In the genomic region with DNA sequence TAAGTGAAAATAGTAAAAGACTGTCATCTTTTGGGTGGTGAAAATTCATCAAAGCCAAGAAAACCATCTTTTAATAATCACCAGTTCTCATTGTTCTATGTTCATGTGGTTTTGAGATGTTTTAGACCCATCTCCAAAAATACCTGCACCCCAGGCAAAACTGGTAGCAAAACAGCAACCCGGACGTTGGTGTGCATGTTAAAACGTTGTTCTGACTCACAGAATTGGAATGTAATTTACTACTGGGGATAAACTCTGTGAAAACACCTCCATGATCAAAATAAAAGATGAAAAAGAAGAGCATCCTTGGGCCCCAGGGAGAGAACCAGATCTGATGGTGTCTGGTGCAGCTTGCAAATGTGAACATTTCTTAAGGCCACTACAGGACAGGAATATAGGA, we compare ENCODE assay signal across 23 cellular contexts.
"Had no signal": no experiment of that assay in that cellular context is flagged by ENCODE, and none has a peak within 500 bp of the region (broad histone marks: within the 10 kb centered on the region; RNA-seq: fewer than 3 reads in every experiment).

No MANE protein-coding gene starts in this region.

- H3K27ac Mint-ChIP-seq: activated naive CD8-positive, alpha-beta T cell; effector memory CD8-positive, alpha-beta T cell; nephron had no signal

- H3K27ac ChIP-seq: heart right ventricle, left ventricle myocardium inferior, neutrophil, suprapubic skin, tibial artery, VCaP had no signal

- H3K4me3 Mint-ChIP-seq: activated naive CD8-positive, alpha-beta T cell; effector memory CD8-positive, alpha-beta T cell; nephron had no signal

- H3K9me3 Mint-ChIP-seq: nephron had no signal

- H3K4me1 ChIP-seq: left ventricle myocardium inferior, suprapubic skin, tibial artery had no signal

- ATAC-seq: effector memory CD8-positive, alpha-beta T cell; heart right ventricle; sciatic nerve had no signal

- H3K36me3 Mint-ChIP-seq: activated naive CD8-positive, alpha-beta T cell had no signal

- H3K27me3 Mint-ChIP-seq: activated naive CD8-positive, alpha-beta T cell; effector memory CD8-positive, alpha-beta T cell had no signal

- H3K36me3 ChIP-seq: heart right ventricle, left ventricle myocardium inferior, neutrophil, suprapubic skin, tibial artery had no signal

- H3K4me3 ChIP-seq: heart right ventricle, left ventricle myocardium inferior, lung, suprapubic skin, tibial artery had no signal

- H3K27me3 ChIP-seq: heart right ventricle, neutrophil, suprapubic skin, tibial artery had no signal

- DNase-seq: activated CD4-positive, alpha-beta T cell treated with anti-CD3 and anti-CD28 coated beads for 48 hours; activated CD4-positive, alpha-beta T cell treated with anti-CD3 and anti-CD28 coated beads, Interleukin-2, amount 50 U/mL, for 48 hours; activated CD8-positive, alpha-beta memory T cell treated with anti-CD3 and anti-CD28 coated beads for 24 hours; activated effector memory CD4-positive, alpha-beta T cell treated with Interleukin-2 at 50 U/mL for 16 hours; activated naive CD4-positive, alpha-beta T cell treated with Interleukin-2 at 50 U/mL for 16 hours; cortex of kidney; effector memory CD8-positive, alpha-beta T cell; foreskin fibroblast; heart right ventricle; left ventricle myocardium inferior; small intestine; stimulated activated CD4-positive, alpha-beta T cell treated with anti-CD3 and anti-CD28 coated beads, Interleukin-1b, Interleukin-23, amount 100 ng/mL, for 48 hours; stimulated activated CD4-positive, alpha-beta T cell treated with anti-CD3 and anti-CD28 coated beads, Interleukin-4, amount 100 ng/mL, for 4 hours; stimulated activated CD8-positive, alpha-beta memory T cell treated with anti-CD3 and anti-CD28 coated beads, Interleukin-4, amount 100 ng/mL, for 48 hours; stimulated activated naive CD4-positive, alpha-beta T cell; tibial artery had no signal

- H3K9me3 ChIP-seq: heart right ventricle, left ventricle myocardium inferior, neutrophil, suprapubic skin, tibial artery had no signal

- H3K4me1 Mint-ChIP-seq: nephron had no signal

- FAIRE-seq: small intestine had no signal
